In genomic region chr5:2836133-2836532, GRCh38 we compare ENCODE assay signal across 30 cellular contexts.
"Had no signal": no experiment of that assay in that cellular context is flagged by ENCODE, and none has a peak within 500 bp of the region (broad histone marks: within the 10 kb centered on the region; RNA-seq: fewer than 3 reads in every experiment).

No MANE protein-coding gene starts in this region.

- DNase-seq: activated CD4-positive, alpha-beta memory T cell treated with anti-CD3 and anti-CD28 coated beads for 36 hours; activated CD4-positive, alpha-beta T cell treated with anti-CD3 and anti-CD28 coated beads for 36 hours; activated CD4-positive, alpha-beta T cell treated with anti-CD3 and anti-CD28 coated beads, Interleukin-2, amount 10 ng/mL, durations not matched to agents 7 days and 5 days; activated CD8-positive, alpha-beta memory T cell treated with anti-CD3 and anti-CD28 coated beads, Interleukin-2, amount 50 U/mL, for 4 hours; activated gamma-delta T cell treated with Interleukin-2 at 50 U/mL for 16 hours; activated naive CD4-positive, alpha-beta T cell treated with anti-CD3 and anti-CD28 coated beads, Interleukin-2, amount 10 ng/mL, durations not matched to agents 7 days and 5 days; activated naive CD8-positive, alpha-beta T cell treated with anti-CD3 and anti-CD28 coated beads, Interleukin-2, amount 50 U/mL, for 24 hours; activated T-cell treated with anti-CD3 and anti-CD28 coated beads for 4 hours; activated T-cell treated with anti-CD3 and anti-CD28 coated beads, Interleukin-2, amount 50 U/mL, for 4 hours; anterior cingulate cortex; caudate nucleus; cerebellar nuclear complex; NCI-H1105; NCI-H1417 treated with DMSO at 0.1 percent for 48 hours; NCI-H187 treated with DMSO at 0.1 percent for 48 hours; NCI-H2081; NCI-H2171 treated with DMSO at 0.1 percent for 48 hours; NCI-H2227 treated with DMSO at 0.1 percent for 48 hours; NCI-H526; NCI-H748 treated with DMSO at 0.1 percent for 48 hours; PC-9 had no signal

- H3K36me3 Mint-ChIP-seq: activated CD4-positive, alpha-beta memory T cell treated with anti-CD3 and anti-CD28 coated beads for 36 hours; activated naive CD4-positive, alpha-beta T cell treated with anti-CD3 and anti-CD28 coated beads, Interleukin-2, amount 10 ng/mL, durations not matched to agents 7 days and 5 days; activated naive CD8-positive, alpha-beta T cell; brain; WTC11 had no signal

- H3K4me1 Mint-ChIP-seq: activated CD4-positive, alpha-beta T cell treated with anti-CD3 and anti-CD28 coated beads for 36 hours; activated CD4-positive, alpha-beta T cell treated with anti-CD3 and anti-CD28 coated beads, Interleukin-2, amount 10 ng/mL, durations not matched to agents 7 days and 5 days; activated naive CD4-positive, alpha-beta T cell treated with anti-CD3 and anti-CD28 coated beads, Interleukin-2, amount 10 ng/mL, durations not matched to agents 7 days and 5 days; activated naive CD8-positive, alpha-beta T cell treated with anti-CD3 and anti-CD28 coated beads, Interleukin-2, amount 50 U/mL, for 24 hours had no signal

- H3K4me3 ChIP-seq: K562, PC-9, SK-N-MC had no signal

- H3K4me3 Mint-ChIP-seq: activated CD4-positive, alpha-beta memory T cell treated with anti-CD3 and anti-CD28 coated beads for 36 hours; activated CD4-positive, alpha-beta T cell treated with anti-CD3 and anti-CD28 coated beads for 36 hours; activated CD4-positive, alpha-beta T cell treated with anti-CD3 and anti-CD28 coated beads, Interleukin-2, amount 10 ng/mL, durations not matched to agents 7 days and 5 days; activated naive CD4-positive, alpha-beta T cell treated with anti-CD3 and anti-CD28 coated beads, Interleukin-2, amount 10 ng/mL, durations not matched to agents 7 days and 5 days; activated naive CD8-positive, alpha-beta T cell; activated naive CD8-positive, alpha-beta T cell treated with anti-CD3 and anti-CD28 coated beads, Interleukin-2, amount 50 U/mL, for 24 hours; activated T-cell treated with anti-CD3 and anti-CD28 coated beads, Interleukin-2, amount 50 U/mL, for 4 hours; activated T-helper 1 cell treated with anti-CD3 and anti-CD28 coated beads, Interleukin-12 subunit alpha, Interleukin-12 subunit beta, Interleukin-2, Interleukin-4 antibody, amounts not matched to agents 30 ng/mL and 10 ng/mL and 1 ng/mL, durations not matched to agents 14 hours and 24 hours and 36 hours; brain; T-helper 1 cell treated with Interleukin-12 subunit alpha and Interleukin-12 subunit beta and Interleukin-4 antibody, amounts not matched to agents 30 μg/mL and 1 μg/mL, for 36 hours; T-helper 2 cell treated with Interferon-gamma antibody and Interleukin-4, amounts not matched to agents 5 μg/mL and 100 μg/mL, for 36 hours; WTC11 had no signal

- H3K27ac ChIP-seq: PC-9, RWPE1, SK-N-MC had no signal

- H2AFZ ChIP-seq: PC-9 had no signal

- H3K4me2 ChIP-seq: PC-9 had no signal

- H3K27me3 Mint-ChIP-seq: activated CD4-positive, alpha-beta memory T cell treated with anti-CD3 and anti-CD28 coated beads for 36 hours; activated CD4-positive, alpha-beta T cell treated with anti-CD3 and anti-CD28 coated beads for 36 hours; activated CD4-positive, alpha-beta T cell treated with anti-CD3 and anti-CD28 coated beads, Interleukin-2, amount 10 ng/mL, durations not matched to agents 7 days and 5 days; activated naive CD4-positive, alpha-beta T cell treated with anti-CD3 and anti-CD28 coated beads, Interleukin-2, amount 10 ng/mL, durations not matched to agents 7 days and 5 days; activated naive CD8-positive, alpha-beta T cell; activated naive CD8-positive, alpha-beta T cell treated with anti-CD3 and anti-CD28 coated beads, Interleukin-2, amount 50 U/mL, for 24 hours had no signal

- H3K27ac Mint-ChIP-seq: activated CD4-positive, alpha-beta memory T cell treated with anti-CD3 and anti-CD28 coated beads for 36 hours; activated CD4-positive, alpha-beta T cell treated with anti-CD3 and anti-CD28 coated beads for 36 hours; activated CD4-positive, alpha-beta T cell treated with anti-CD3 and anti-CD28 coated beads, Interleukin-2, amount 10 ng/mL, durations not matched to agents 7 days and 5 days; activated naive CD4-positive, alpha-beta T cell treated with anti-CD3 and anti-CD28 coated beads, Interleukin-2, amount 10 ng/mL, durations not matched to agents 7 days and 5 days; activated naive CD8-positive, alpha-beta T cell; activated naive CD8-positive, alpha-beta T cell treated with anti-CD3 and anti-CD28 coated beads, Interleukin-2, amount 50 U/mL, for 24 hours; activated T-helper 1 cell treated with anti-CD3 and anti-CD28 coated beads, Interleukin-12 subunit alpha, Interleukin-12 subunit beta, Interleukin-2, Interleukin-4 antibody, amounts not matched to agents 30 ng/mL and 10 ng/mL and 1 ng/mL, durations not matched to agents 14 hours and 24 hours and 36 hours; brain; T-helper 1 cell treated with Interleukin-12 subunit alpha and Interleukin-12 subunit beta and Interleukin-4 antibody, amounts not matched to agents 30 μg/mL and 1 μg/mL, for 36 hours; T-helper 2 cell treated with Interferon-gamma antibody and Interleukin-4, amounts not matched to agents 5 μg/mL and 100 μg/mL, for 36 hours; WTC11 had no signal
